22 cellular contexts compared by ENCODE assay signal in the genomic region with DNA sequence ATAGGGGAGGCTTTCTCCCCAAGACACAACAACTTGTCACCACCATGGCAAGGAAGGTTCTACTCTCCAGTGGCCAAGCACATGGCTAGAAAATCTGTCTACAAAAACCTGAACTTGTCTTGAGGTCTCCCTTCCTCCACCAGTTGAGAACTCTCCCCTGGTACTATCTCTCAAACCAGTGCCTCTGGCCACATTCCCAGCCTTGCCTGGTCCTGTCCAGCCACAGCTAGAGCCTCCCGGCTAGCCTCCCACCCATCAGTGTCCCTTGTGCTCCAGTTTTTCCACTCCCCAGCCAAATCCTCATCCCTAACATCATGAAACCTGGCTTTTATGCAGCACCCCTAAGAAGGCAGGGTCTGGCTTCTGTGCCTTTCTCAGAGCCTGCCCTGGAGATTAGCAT. TPM values are rescaled to one million over a fixed set of nuclear protein-coding genes. Genes with fewer than 3 reads are reported as not detected.
"Had no signal": no experiment of that assay in that cellular context is flagged by ENCODE, and none has a peak within 500 bp of the region (broad histone marks: within the 10 kb centered on the region; RNA-seq: fewer than 3 reads in every experiment).

No MANE protein-coding gene starts in this region.

- H3K4me1 ChIP-seq: adrenal gland had no signal

- H3K27ac ChIP-seq: adrenal gland, left lung, pancreas, sigmoid colon had no signal

- ATAC-seq: activated CD8-positive, alpha-beta T cell treated with anti-CD3 and anti-CD28 coated beads, Interleukin-2, amount 10 ng/mL, durations not matched to agents 7 days and 5 days; activated naive CD4-positive, alpha-beta T cell treated with anti-CD3 and anti-CD28 coated beads, Interleukin-2, amount 50 U/mL, for 72 hours; naive thymus-derived CD4-positive, alpha-beta T cell; stimulated activated effector memory CD8-positive, alpha-beta T cell treated with anti-CD3 and anti-CD28 coated beads, Interleukin-12 subunit alpha, Interleukin-12 subunit beta, amount 100 ng/mL, for 72 hours had no signal

- H3K36me3 Mint-ChIP-seq: activated naive CD4-positive, alpha-beta T cell treated with anti-CD3 and anti-CD28 coated beads, Interleukin-2, amount 50 U/mL, for 72 hours; naive thymus-derived CD4-positive, alpha-beta T cell; stimulated activated effector memory CD8-positive, alpha-beta T cell treated with anti-CD3 and anti-CD28 coated beads, Interleukin-12 subunit alpha, Interleukin-12 subunit beta, amount 100 ng/mL, for 72 hours; type B pancreatic cell had no signal

- H3K4me3 ChIP-seq: adrenal gland, left lung, pancreas, sigmoid colon, stomach had no signal

- H3K9me3 Mint-ChIP-seq: activated CD4-positive, alpha-beta T cell treated with anti-CD3 and anti-CD28 coated beads, Interleukin-2, amount 10 ng/mL, durations not matched to agents 24 days and 14 days; activated naive CD4-positive, alpha-beta T cell treated with anti-CD3 and anti-CD28 coated beads, Interleukin-2, amount 50 U/mL, for 72 hours; naive thymus-derived CD4-positive, alpha-beta T cell; stimulated activated effector memory CD8-positive, alpha-beta T cell treated with anti-CD3 and anti-CD28 coated beads, Interleukin-12 subunit alpha, Interleukin-12 subunit beta, amount 100 ng/mL, for 72 hours; type B pancreatic cell had no signal

- FAIRE-seq: astrocyte, bronchial epithelial cell, pancreas had no signal

- H3K27me3 ChIP-seq: adrenal gland, left lung, pancreas, sigmoid colon, stomach had no signal

- H3K27me3 Mint-ChIP-seq: type B pancreatic cell had no signal

- H3K4me1 Mint-ChIP-seq: activated CD4-positive, alpha-beta T cell treated with anti-CD3 and anti-CD28 coated beads, Interleukin-2, amount 10 ng/mL, durations not matched to agents 24 days and 14 days; naive thymus-derived CD4-positive, alpha-beta T cell; stimulated activated effector memory CD8-positive, alpha-beta T cell treated with anti-CD3 and anti-CD28 coated beads, Interleukin-12 subunit alpha, Interleukin-12 subunit beta, amount 100 ng/mL, for 72 hours had no signal

- H3K36me3 ChIP-seq: adrenal gland, left lung, pancreas, sigmoid colon, stomach had no signal

- H3K9me3 ChIP-seq: adrenal gland, left lung, pancreas, sigmoid colon, stomach had no signal

- H3K27ac Mint-ChIP-seq: activated CD4-positive, alpha-beta T cell treated with anti-CD3 and anti-CD28 coated beads, Interleukin-2, amount 10 ng/mL, durations not matched to agents 24 days and 14 days; activated CD8-positive, alpha-beta T cell treated with anti-CD3 and anti-CD28 coated beads, Interleukin-2, amount 10 ng/mL, durations not matched to agents 7 days and 5 days; activated naive CD4-positive, alpha-beta T cell treated with anti-CD3 and anti-CD28 coated beads, Interleukin-2, amount 50 U/mL, for 72 hours; naive thymus-derived CD4-positive, alpha-beta T cell; stimulated activated effector memory CD8-positive, alpha-beta T cell treated with anti-CD3 and anti-CD28 coated beads, Interleukin-12 subunit alpha, Interleukin-12 subunit beta, amount 100 ng/mL, for 72 hours; type B pancreatic cell had no signal

- H3K4me3 Mint-ChIP-seq: activated CD4-positive, alpha-beta T cell treated with anti-CD3 and anti-CD28 coated beads, Interleukin-2, amount 10 ng/mL, durations not matched to agents 24 days and 14 days; activated CD8-positive, alpha-beta T cell treated with anti-CD3 and anti-CD28 coated beads, Interleukin-2, amount 10 ng/mL, durations not matched to agents 7 days and 5 days; naive thymus-derived CD4-positive, alpha-beta T cell; stimulated activated effector memory CD8-positive, alpha-beta T cell treated with anti-CD3 and anti-CD28 coated beads, Interleukin-12 subunit alpha, Interleukin-12 subunit beta, amount 100 ng/mL, for 72 hours; type B pancreatic cell had no signal

- DNase-seq: activated CD4-positive, alpha-beta T cell treated with anti-CD3 and anti-CD28 coated beads, Interleukin-2, amount 10 ng/mL, durations not matched to agents 24 days and 14 days; activated CD4-positive, CD25-positive, alpha-beta regulatory T cell; activated CD8-positive, alpha-beta T cell treated with anti-CD3 and anti-CD28 coated beads, Interleukin-2, amount 10 ng/mL, durations not matched to agents 7 days and 5 days; activated effector memory CD4-positive, alpha-beta T cell treated with anti-CD3 and anti-CD28 coated beads, Interleukin-2, amount 50 U/mL, for 16 hours; activated T-cell treated with anti-CD3 and anti-CD28 coated beads, Interleukin-2, amount 50 U/mL, for 48 hours; adrenal gland; dermis blood vessel endothelial cell; effector memory CD4-positive, alpha-beta T cell; foreskin fibroblast; hypothalamus; left lung; naive thymus-derived CD4-positive, alpha-beta T cell; pancreas; sigmoid colon; stimulated activated CD4-positive, alpha-beta T cell treated with anti-CD3 and anti-CD28 coated beads, Interleukin-4, amount 100 ng/mL, for 24 hours; stomach; T1000 had no signal

RNA-seq across cellular contexts. Expression of gene FZD5, which starts 21.2 kb away (rescaled TPM):
- polyA plus RNA-seq: naive thymus-derived CD4-positive, alpha-beta T cell had no signal
